In genomic region chr12:53466640-53467039, GRCh38 we compare ENCODE assay signal across 1 cellular context.
TF ChIP-seq lines count a peak whose summit lies in the region.

No MANE protein-coding gene starts in this region.

TF ChIP-seq in HEK293, 187 proteins besides CTCF, POLR2A, EP300 and RAD21 (continued from another document):
- TF ChIP-seq, protein P1, sequence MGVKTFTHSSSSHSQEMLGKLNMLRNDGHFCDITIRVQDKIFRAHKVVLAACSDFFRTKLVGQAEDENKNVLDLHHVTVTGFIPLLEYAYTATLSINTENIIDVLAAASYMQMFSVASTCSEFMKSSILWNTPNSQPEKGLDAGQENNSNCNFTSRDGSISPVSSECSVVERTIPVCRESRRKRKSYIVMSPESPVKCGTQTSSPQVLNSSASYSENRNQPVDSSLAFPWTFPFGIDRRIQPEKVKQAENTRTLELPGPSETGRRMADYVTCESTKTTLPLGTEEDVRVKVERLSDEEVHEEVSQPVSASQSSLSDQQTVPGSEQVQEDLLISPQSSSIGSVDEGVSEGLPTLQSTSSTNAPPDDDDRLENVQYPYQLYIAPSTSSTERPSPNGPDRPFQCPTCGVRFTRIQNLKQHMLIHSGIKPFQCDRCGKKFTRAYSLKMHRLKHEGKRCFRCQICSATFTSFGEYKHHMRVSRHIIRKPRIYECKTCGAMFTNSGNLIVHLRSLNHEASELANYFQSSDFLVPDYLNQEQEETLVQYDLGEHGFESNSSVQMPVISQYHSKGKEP (tag by site-specific recombination; IDR thresholded peaks at IDR 0.05) = peak; percentile 92
- TF ChIP-seq ZNF510 (tag by site-specific recombination; IDR thresholded peaks at IDR 0.05; ENCODE audit: insufficient replicate concordance) (no peak), ZNF600 (tag by site-specific recombination; IDR thresholded peaks at IDR 0.05) (0 out of 2 replicates have a peak, but pooled peaks have one; percentile 26), SCRT2 (tag by site-specific recombination; IDR thresholded peaks at IDR 0.05) (peak; percentile 92)
